In genomic region chrX:103734125-103734760, GRCh38 we compare ENCODE assay signal across 1 cellular context.
TF ChIP-seq lines count a peak whose summit lies in the region.

No MANE protein-coding gene starts in this region.

TF ChIP-seq in IMR-90, 13 proteins besides CTCF, POLR2A, EP300 and RAD21 (continued from another document):
- no peak for TF ChIP-seq ELK1 (IDR thresholded peaks at IDR 0.05; ENCODE audit: borderline replicate concordance, low read depth, low read length)
- TF ChIP-seq USF2 (IDR thresholded peaks at IDR 0.05; ENCODE audit: low read depth, low read length): no peak
